Comparison of ENCODE assay signal across 2 cellular contexts in genomic region chr4:158776106-158776505, GRCh38.
A peak's percentile ranks its signal among the peaks of the same experiment; 100 is the strongest.
TF ChIP-seq lines count a peak whose summit lies in the region.

No MANE protein-coding gene starts in this region.

TF ChIP-seq in IMR-90, 13 proteins besides CTCF, POLR2A, EP300 and RAD21:
- TF ChIP-seq RCOR1 (IDR thresholded peaks at IDR 0.05; ENCODE audit: insufficient replicate concordance, low read length): no peak
- no peak for TF ChIP-seq MAZ (IDR thresholded peaks at IDR 0.05; ENCODE audit: borderline replicate concordance, low read depth, low read length)
- no peak for TF ChIP-seq MAFK (IDR thresholded peaks at IDR 0.05; ENCODE audit: low read depth, low read length)
- TF ChIP-seq SMC3 (IDR thresholded peaks at IDR 0.05; ENCODE audit: low read depth, low read length): no peak
- no peak for TF ChIP-seq CHD1 (IDR thresholded peaks at IDR 0.05; ENCODE audit: low read depth, low read length)
- TF ChIP-seq CEBPB (IDR thresholded peaks at IDR 0.05; ENCODE audit: low read depth, low read length): no peak
- no peak for TF ChIP-seq USF2 (IDR thresholded peaks at IDR 0.05; ENCODE audit: low read depth, low read length)
- no peak for TF ChIP-seq NFE2L2 (IDR thresholded peaks at IDR 0.05; ENCODE audit: low read depth, low read length)
TF ChIP-seq in IMR-90: peak in this region for 0.

TF ChIP-seq in K562, 482 proteins besides CTCF, POLR2A, EP300 and RAD21:
- TF ChIP-seq RFX1 (IDR thresholded peaks at IDR 0.05): peak; percentile 74
- TF ChIP-seq ELK1 (CRISPR knock-in tag; IDR thresholded peaks at IDR 0.05): no peak
- TF ChIP-seq ETS1 (conservative IDR thresholded peaks at IDR 0.05; ENCODE audit: control insufficient read depth, low read depth, low read length): no peak
TF ChIP-seq in K562: peak in this region for 1.
